Comparison of ENCODE assay signal across 12 cellular contexts in the genomic region with DNA sequence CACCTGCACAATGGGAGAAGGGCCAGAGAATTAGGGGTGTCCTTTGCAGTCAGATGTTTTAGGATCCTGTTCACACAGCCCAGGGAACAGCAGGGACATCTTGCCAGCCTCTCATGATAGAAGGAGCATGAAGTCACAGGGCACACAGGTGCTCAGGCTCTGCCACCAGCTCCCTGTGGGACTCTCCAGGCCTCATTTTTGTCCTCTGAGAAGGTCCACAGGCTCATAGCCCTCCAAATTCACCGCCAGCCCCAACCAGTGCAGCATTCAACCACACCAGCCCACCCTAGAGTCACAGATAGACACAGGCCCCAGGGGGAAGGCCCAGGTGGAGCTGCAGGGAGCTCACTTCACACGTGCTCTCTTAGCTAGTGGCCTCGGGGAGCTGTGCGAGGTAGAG.
DNase-seq lines count a peak whose midpoint lies in the region; ATAC-seq lines count a peak whose summit lies in the region.
"Had no signal": no experiment of that assay in that cellular context is flagged by ENCODE, and none has a peak within 500 bp of the region (broad histone marks: within the 10 kb centered on the region; RNA-seq: fewer than 3 reads in every experiment).

No MANE protein-coding gene starts in this region.

- H3K27me3 Mint-ChIP-seq in activated CD4-positive, alpha-beta T cell treated with anti-CD3 and anti-CD28 coated beads, Interleukin-2, amount 10 ng/mL, durations not matched to agents 7 days and 5 days, result no peaks in the 10 kb centered on the region
- no peaks in the 10 kb centered on the region for H3K27me3 Mint-ChIP-seq in activated naive CD8-positive, alpha-beta T cell

- POLR2A ChIA-PET in activated CD4-positive, alpha-beta T cell treated with anti-CD3 and anti-CD28 coated beads, Interleukin-2, amount 10 ng/mL, durations not matched to agents 7 days and 5 days (lab: Charles Lee), result no interaction called here

- H3K4me1 Mint-ChIP-seq in activated CD4-positive, alpha-beta T cell treated with anti-CD3 and anti-CD28 coated beads, Interleukin-2, amount 10 ng/mL, durations not matched to agents 7 days and 5 days, result peaks cover 30% of the 10 kb centered on the region
- peaks cover 56% of the 10 kb centered on the region for H3K4me1 Mint-ChIP-seq in activated naive CD8-positive, alpha-beta T cell (ENCODE audit: low read depth)

- no peaks in the 10 kb centered on the region for H3K36me3 Mint-ChIP-seq in activated CD4-positive, alpha-beta T cell treated with anti-CD3 and anti-CD28 coated beads, Interleukin-2, amount 10 ng/mL, durations not matched to agents 7 days and 5 days (ENCODE audit: low read depth)
- no peaks in the 10 kb centered on the region for H3K36me3 Mint-ChIP-seq in activated naive CD8-positive, alpha-beta T cell

- peak; percentile 11 for ATAC-seq in GM21723 (IDR thresholded peaks at IDR 0.05; ENCODE audit: unreplicated experiment)
- ATAC-seq in stimulated activated naive CD8-positive, alpha-beta T cell treated with anti-CD3 and anti-CD28 coated beads, Interleukin-15, Interleukin-2, amounts not matched to agents 100 U/mL and 50 U/mL, for 24 hours, result peak; percentile 19
- ATAC-seq: gastrocnemius medialis, Right ventricle myocardium inferior had no signal

- no peak for DNase-seq in activated CD4-positive, alpha-beta T cell treated with anti-CD3 and anti-CD28 coated beads, Interleukin-2, amount 10 ng/mL, durations not matched to agents 7 days and 5 days
- DNase-seq in activated CD4-positive, alpha-beta T cell treated with anti-CD3 and anti-CD28 coated beads, Interleukin-2, amount 50 U/mL, for 48 hours, result no peak
- peak; percentile 10 for DNase-seq in stimulated activated naive CD8-positive, alpha-beta T cell treated with anti-CD3 and anti-CD28 coated beads, Interleukin-15, Interleukin-2, amounts not matched to agents 100 U/mL and 50 U/mL, for 24 hours
- DNase-seq in GOT3 (lab: John Stamatoyannopoulos, UW) (no peak), AG20443 (ENCODE audit: low spot score) (no peak), epidermal melanocyte (ENCODE audit: insufficient read length, low spot score) (no peak)
- DNase-seq: colonic mucosa, gastrocnemius medialis, NCI-H1694 had no signal

- CTCF ChIA-PET in activated CD4-positive, alpha-beta T cell treated with anti-CD3 and anti-CD28 coated beads, Interleukin-2, amount 10 ng/mL, durations not matched to agents 7 days and 5 days (lab: Charles Lee), result interaction anchor here (0.7 to 1.4 kb wide), 3 partner anchors 8 to 1794 kb away, joined by 3 to 4 read pairs (median 4); no protein-coding TSS in a partner anchor

- H3K9me3 Mint-ChIP-seq in activated CD4-positive, alpha-beta T cell treated with anti-CD3 and anti-CD28 coated beads, Interleukin-2, amount 10 ng/mL, durations not matched to agents 7 days and 5 days, result no peaks in the 10 kb centered on the region
- no peaks in the 10 kb centered on the region for H3K9me3 Mint-ChIP-seq in activated naive CD8-positive, alpha-beta T cell (ENCODE audit: low read depth)

- H3K4me3 Mint-ChIP-seq in activated CD4-positive, alpha-beta T cell treated with anti-CD3 and anti-CD28 coated beads, Interleukin-2, amount 10 ng/mL, durations not matched to agents 7 days and 5 days, result no peak overlapping the region
- H3K4me3 Mint-ChIP-seq in activated naive CD8-positive, alpha-beta T cell, result no peak overlapping the region

- peak overlapping the region; percentile 75 for H3K27ac Mint-ChIP-seq in activated CD4-positive, alpha-beta T cell treated with anti-CD3 and anti-CD28 coated beads, Interleukin-2, amount 10 ng/mL, durations not matched to agents 7 days and 5 days
- H3K27ac Mint-ChIP-seq in activated naive CD8-positive, alpha-beta T cell, result peak overlapping the region; percentile 85
